28 cellular contexts compared by ENCODE assay signal in the genomic region with DNA sequence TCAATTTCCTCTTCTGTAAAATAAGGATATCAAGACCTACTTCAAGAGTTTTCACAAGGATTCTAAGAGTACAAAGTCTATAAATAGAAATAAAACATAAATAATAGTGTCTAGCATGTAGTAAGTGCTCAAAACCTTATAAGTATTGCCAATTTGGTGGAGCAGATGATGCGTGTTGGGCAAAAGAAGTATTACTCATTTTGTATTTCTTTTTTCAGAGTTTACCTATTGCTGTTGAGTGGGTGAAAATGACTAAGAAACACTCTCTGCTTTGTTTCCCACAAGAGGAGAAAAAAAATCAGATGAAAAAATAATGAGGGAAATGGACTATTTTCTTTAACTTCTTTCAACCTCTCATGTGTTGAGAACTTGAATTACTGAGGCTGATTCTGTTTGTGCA.
"Had no signal": no experiment of that assay in that cellular context is flagged by ENCODE, and none has a peak within 500 bp of the region (broad histone marks: within the 10 kb centered on the region; RNA-seq: fewer than 3 reads in every experiment).

No MANE protein-coding gene starts in this region.

- H3K9me3 ChIP-seq: adrenal gland, esophagus squamous epithelium had no signal

- H3K27me3 ChIP-seq: adrenal gland, breast epithelium, esophagus squamous epithelium had no signal

- H3K27ac ChIP-seq: adrenal gland, breast epithelium, coronary artery, esophagus squamous epithelium, VCaP had no signal

- ATAC-seq: activated naive CD8-positive, alpha-beta T cell treated with anti-CD3 and anti-CD28 coated beads, Interleukin-2, amount 50 U/mL, for 24 hours; activated T-cell treated with anti-CD3 and anti-CD28 coated beads, Interleukin-2, amount 50 U/mL, for 72 hours; WTC11 had no signal

- H3K4me3 ChIP-seq: adrenal gland, breast epithelium, coronary artery, dorsolateral prefrontal cortex, esophagus squamous epithelium had no signal

- H3K4me1 ChIP-seq: adrenal gland, breast epithelium, esophagus squamous epithelium had no signal

- DNase-seq: activated CD4-positive, alpha-beta memory T cell treated with anti-CD3 and anti-CD28 coated beads, Interleukin-2, amount 10 ng/mL, durations not matched to agents 7 days and 5 days; activated CD4-positive, alpha-beta T cell treated with anti-CD3 and anti-CD28 coated beads for 1 hour; activated CD4-positive, alpha-beta T cell treated with anti-CD3 and anti-CD28 coated beads for 4 hours; activated CD4-positive, alpha-beta T cell treated with anti-CD3 and anti-CD28 coated beads, Interleukin-2, amount 10 ng/mL, durations not matched to agents 7 days and 5 days; activated CD4-positive, alpha-beta T cell treated with anti-CD3 and anti-CD28 coated beads, Interleukin-2, amount 50 U/mL, for 4 hours; activated CD8-positive, alpha-beta memory T cell treated with anti-CD3 and anti-CD28 coated beads, Interleukin-2, amount 50 U/mL, for 48 hours; activated gamma-delta T cell treated with Interleukin-2 at 50 U/mL for 16 hours; activated naive CD4-positive, alpha-beta T cell treated with anti-CD3 and anti-CD28 coated beads for 36 hours; activated naive CD8-positive, alpha-beta T cell treated with anti-CD3 and anti-CD28 coated beads for 36 hours; activated naive CD8-positive, alpha-beta T cell treated with anti-CD3 and anti-CD28 coated beads, Interleukin-2, amount 50 U/mL, for 24 hours; activated T-cell treated with anti-CD3 and anti-CD28 coated beads for 4 hours; activated T-cell treated with anti-CD3 and anti-CD28 coated beads, Interleukin-2, amount 50 U/mL, for 24 hours; activated T-cell treated with anti-CD3 and anti-CD28 coated beads, Interleukin-2, amount 50 U/mL, for 72 hours; adrenal gland; amygdala; aorta; dorsolateral prefrontal cortex; effector memory CD4-positive, alpha-beta T cell; endodermal cell; erythroblast; esophagus squamous epithelium; foreskin fibroblast; head of caudate nucleus; T-helper 2 cell had no signal

- H3K36me3 ChIP-seq: adrenal gland, breast epithelium, esophagus squamous epithelium had no signal
